20 cellular contexts compared by ENCODE assay signal in genomic region chr18:11842562-11842961, GRCh38. TPM values are rescaled to one million over a fixed set of nuclear protein-coding genes. Genes with fewer than 3 reads are reported as not detected.
DNase-seq lines count a peak whose midpoint lies in the region; ATAC-seq, FAIRE-seq and TF ChIP-seq lines count a peak whose summit lies in the region.
"Had no signal": no experiment of that assay in that cellular context is flagged by ENCODE, and none has a peak within 500 bp of the region (broad histone marks: within the 10 kb centered on the region; RNA-seq: fewer than 3 reads in every experiment).

No MANE protein-coding gene starts in this region.

- no peak overlapping the region for H3K18ac ChIP-seq in mesenchymal stem cell (ENCODE audit: low read depth in 1 of 2, low read length in 2 of 2)

- DNase-seq in NCI-H82 (lab: John Stamatoyannopoulos, UW) (peak; percentile 52), NCI-H82 treated with DMSO at 0.1 percent for 48 hours (lab: John Stamatoyannopoulos, UW; ENCODE audit: unreplicated experiment) (no peak), SHP77 (lab: John Stamatoyannopoulos, UW) (peak; percentile 26 to 36), mesenchymal stem cell (no peak), NCI-H187 treated with DMSO at 0.1 percent for 48 hours (lab: John Stamatoyannopoulos, UW) (no peak), GM12892 (ENCODE audit: insufficient read length) (no peak)
- DNase-seq: AML-193; CD8-positive, alpha-beta memory T cell; DMS79 treated with DMSO at 0.1 percent for 48 hours; KBM-7; NCI-H1092 treated with DMSO at 0.1 percent for 48 hours; NCI-H1436 treated with DMSO at 0.1 percent for 48 hours; NCI-H2081; NCI-H2171; Peyer's patch had no signal

- H3K14ac ChIP-seq in mesenchymal stem cell (ENCODE audit: low read length in 2 of 2), result no peak overlapping the region

- no peak overlapping the region for H3K9ac ChIP-seq in mesenchymal stem cell (ENCODE audit: low read length)

- H3K27ac ChIP-seq in mesenchymal stem cell (ENCODE audit: low read length, poor library complexity, severe bottlenecking), result no peak overlapping the region
- H3K27ac ChIP-seq: C4-2B, Peyer's patch had no signal

- TF ChIP-seq POLR2A in GM12892 (IDR thresholded peaks at IDR 0.05; ENCODE audit: low read depth, low read length), result no peak

- no peaks in the 10 kb centered on the region for H3K27me3 ChIP-seq in mesenchymal stem cell (ENCODE audit: control insufficient read depth in 1 of 2, insufficient read depth in 1 of 2, low read length in 2 of 2)
- H3K27me3 ChIP-seq: Peyer's patch had no signal

- no peaks in the 10 kb centered on the region for H3K9me3 ChIP-seq in mesenchymal stem cell (ENCODE audit: control insufficient read depth, low read length)
- H3K9me3 ChIP-seq: HAP-1, Peyer's patch had no signal

- ATAC-seq in GM21619 (IDR thresholded peaks at IDR 0.05; ENCODE audit: unreplicated experiment) (no peak), HG02678 (IDR thresholded peaks at IDR 0.05; ENCODE audit: unreplicated experiment) (no peak)
- ATAC-seq: GM23338 had no signal

- H4K8ac ChIP-seq in mesenchymal stem cell (ENCODE audit: low read length), result no peak overlapping the region

- H4K91ac ChIP-seq in mesenchymal stem cell (ENCODE audit: low read length), result peak overlapping the region; percentile 21

- no peaks in the 10 kb centered on the region for H3K79me1 ChIP-seq in mesenchymal stem cell (replicated peaks; ENCODE audit: low read length, poor library complexity, severe bottlenecking)

- H2BK15ac ChIP-seq in mesenchymal stem cell (ENCODE audit: low read depth, poor library complexity, severe bottlenecking), result no peak overlapping the region

- H2AFZ ChIP-seq in mesenchymal stem cell (ENCODE audit: low read depth, low read length), result no peak overlapping the region
- H2AFZ ChIP-seq: GM23338 had no signal

- no peak overlapping the region for H2BK12ac ChIP-seq in mesenchymal stem cell (ENCODE audit: low read length in 2 of 2)

- H3K36me3 ChIP-seq in mesenchymal stem cell (ENCODE audit: control insufficient read depth in 1 of 2, insufficient read depth in 2 of 2, low read depth in 1 of 2, low read length in 2 of 2), result no peaks in the 10 kb centered on the region
- H3K36me3 ChIP-seq: HAP-1, Peyer's patch had no signal

- H2BK5ac ChIP-seq in mesenchymal stem cell (ENCODE audit: low read depth, low read length, poor library complexity, severe bottlenecking), result no peak overlapping the region

- H3K4me2 ChIP-seq in mesenchymal stem cell (ENCODE audit: low read length, poor library complexity, severe bottlenecking), result no peak overlapping the region
- H3K4me2 ChIP-seq: GM23338 had no signal

- H2AK5ac ChIP-seq in mesenchymal stem cell (ENCODE audit: low read length, severe bottlenecking), result no peak overlapping the region

- FAIRE-seq in GM12892 (lab: Jason Lieb, UNC), result no peak

- WGBS in mesenchymal stem cell, result 74% methylated on average over 5 of the region's 5 CpGs

- no peak overlapping the region for H2BK120ac ChIP-seq in mesenchymal stem cell (ENCODE audit: low read depth, low read length)

- H3K4ac ChIP-seq in mesenchymal stem cell (ENCODE audit: low read depth in 1 of 2, low read length in 2 of 2), result no peak overlapping the region

- H3K4me1 ChIP-seq in mesenchymal stem cell (ENCODE audit: control insufficient read depth, insufficient read depth, low read depth, low read length), result peaks cover 2% of the 10 kb centered on the region
- H3K4me1 ChIP-seq: Peyer's patch had no signal

- H3K4me3 ChIP-seq in mesenchymal stem cell (ENCODE audit: insufficient read depth in 1 of 2, low read depth in 1 of 2, low read length in 2 of 2), result no peak overlapping the region
- H3K4me3 ChIP-seq: GM23338, HAP-1, Peyer's patch had no signal

- H3K23ac ChIP-seq in mesenchymal stem cell (ENCODE audit: low read length in 2 of 2), result no peak overlapping the region

RNA-seq across cellular contexts. Expression of gene CHMP1B, which starts 8.7 kb away (rescaled TPM):
- polyA plus RNA-seq in mesenchymal stem cell (2013, experiment 1 of 2), result 30.3 TPM
- 31.8 TPM for polyA plus RNA-seq in mesenchymal stem cell (2013, experiment 2 of 2)
- 15.8 TPM for polyA plus RNA-seq in GM12892 (2012; ENCODE audit: missing spikeins)

Comparison
In these comparisons a context has a peak if more than half of its experiments do, and no peak if none do; other contexts are left out.
1. DNase-seq: peak in NCI-H82 (single experiment) and SHP77 (2 of 2); none in NCI-H82 treated with DMSO at 0.1 percent for 48 hours (single experiment), mesenchymal stem cell (single experiment), NCI-H187 treated with DMSO at 0.1 percent for 48 hours (single experiment) and GM12892 (single experiment).